Comparison of ENCODE assay signal across 10 cellular contexts in the genomic region with DNA sequence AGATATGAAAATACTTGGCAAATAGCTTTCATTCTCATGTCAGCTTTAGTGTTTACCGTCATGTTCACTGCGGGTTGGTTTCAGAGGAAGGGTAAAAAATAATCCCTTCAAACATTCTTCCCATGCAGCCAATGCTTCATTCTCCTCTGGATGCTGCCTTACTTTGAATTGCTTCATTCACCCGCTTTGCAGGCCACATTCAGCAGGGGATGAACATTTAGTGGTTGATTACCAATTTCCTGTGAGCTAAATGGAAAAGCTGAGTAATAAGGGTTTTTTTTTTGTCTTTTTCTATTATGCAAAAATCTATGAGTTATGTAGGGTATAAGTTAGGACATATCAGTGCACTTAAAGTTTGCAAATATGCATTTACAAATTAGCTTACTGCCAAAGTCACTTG.
DNase-seq lines count a peak whose midpoint lies in the region; ATAC-seq and TF ChIP-seq lines count a peak whose summit lies in the region.
"Had no signal": no experiment of that assay in that cellular context is flagged by ENCODE, and none has a peak within 500 bp of the region (broad histone marks: within the 10 kb centered on the region; RNA-seq: fewer than 3 reads in every experiment).

No MANE protein-coding gene starts in this region.

- no peaks in the 10 kb centered on the region for H3K27me3 Mint-ChIP-seq in activated CD4-positive, alpha-beta memory T cell treated with anti-CD3 and anti-CD28 coated beads, Interleukin-2, amount 10 ng/mL, durations not matched to agents 7 days and 5 days
- peaks cover 8% of the 10 kb centered on the region for H3K27me3 Mint-ChIP-seq in Caco-2 (ENCODE audit: insufficient read depth, unreplicated experiment)

- DNase-seq in NB4 (ENCODE audit: low read depth) (peak; percentile 2), foreskin melanocyte (peak; percentile 32), activated gamma-delta T cell treated with Interleukin-2 at 50 U/mL for 16 hours (no peak), MG63 (no peak), Caco-2 (no peak)
- DNase-seq in activated CD4-positive, alpha-beta memory T cell treated with anti-CD3 and anti-CD28 coated beads, Interleukin-2, amount 10 ng/mL, durations not matched to agents 7 days and 5 days: no peak
- DNase-seq: effector memory CD4-positive, alpha-beta T cell had no signal

- H3K36me3 Mint-ChIP-seq in activated CD4-positive, alpha-beta memory T cell treated with anti-CD3 and anti-CD28 coated beads, Interleukin-2, amount 10 ng/mL, durations not matched to agents 7 days and 5 days (ENCODE audit: low read depth): no peaks in the 10 kb centered on the region
- H3K36me3 Mint-ChIP-seq in Caco-2 (ENCODE audit: insufficient read depth, unreplicated experiment): no peaks in the 10 kb centered on the region

- H3K36me3 ChIP-seq in MG63 (no peaks in the 10 kb centered on the region), Caco-2 (ENCODE audit: control insufficient read depth, insufficient read depth, low read length) (no peaks in the 10 kb centered on the region)

- no TSS peak for BruUV-seq in Caco-2 (replicated peaks; lab: Mats Ljungman, UMichigan)

- no peak overlapping the region for H3K27ac Mint-ChIP-seq in activated CD4-positive, alpha-beta memory T cell treated with anti-CD3 and anti-CD28 coated beads, Interleukin-2, amount 10 ng/mL, durations not matched to agents 7 days and 5 days
- H3K27ac Mint-ChIP-seq in Caco-2 (ENCODE audit: unreplicated experiment): no peak overlapping the region

- H3K27me3 ChIP-seq in MG63 (no peaks in the 10 kb centered on the region), Caco-2 (replicated peaks; ENCODE audit: control insufficient read depth, insufficient read depth, low read length) (no peaks in the 10 kb centered on the region)

- H3K4me3 ChIP-seq in NB4 (ENCODE audit: low read depth, low read length) (no peak overlapping the region), MG63 (no peak overlapping the region), Caco-2 (ENCODE audit: low read depth, low read length) (no peak overlapping the region)
- H3K4me3 ChIP-seq: lung had no signal

- TF ChIP-seq CTCF in NB4 (IDR thresholded peaks at IDR 0.05; ENCODE audit: low read depth, low read length): no peak
- TF ChIP-seq CTCF in Caco-2 (IDR thresholded peaks at IDR 0.05; ENCODE audit: insufficient read depth in 1 of 2, low read depth in 1 of 2, low read length in 1 of 2, severe bottlenecking in 1 of 2, unreplicated experiment in 1 of 2): no peak

- ATAC-seq in GM18861 (IDR thresholded peaks at IDR 0.05; ENCODE audit: unreplicated experiment) (peak; percentile 81), HG02610 (IDR thresholded peaks at IDR 0.05; ENCODE audit: unreplicated experiment) (peak; percentile 75)

- CTCF ChIA-PET in activated CD4-positive, alpha-beta memory T cell treated with anti-CD3 and anti-CD28 coated beads, Interleukin-2, amount 10 ng/mL, durations not matched to agents 7 days and 5 days (lab: Charles Lee): no interaction called here
- CTCF ChIA-PET in Caco-2 (lab: Charles Lee): no interaction called here

- POLR2A ChIA-PET in activated CD4-positive, alpha-beta memory T cell treated with anti-CD3 and anti-CD28 coated beads, Interleukin-2, amount 10 ng/mL, durations not matched to agents 7 days and 5 days (lab: Charles Lee): no interaction called here
- POLR2A ChIA-PET in Caco-2 (lab: Charles Lee): no interaction called here

- intact Hi-C loops in Caco-2 (cut with micrococcal nuclease; ENCODE audit: unreplicated experiment): no loop called here

- no peak overlapping the region for H3K4me3 Mint-ChIP-seq in activated CD4-positive, alpha-beta memory T cell treated with anti-CD3 and anti-CD28 coated beads, Interleukin-2, amount 10 ng/mL, durations not matched to agents 7 days and 5 days
- no peak overlapping the region for H3K4me3 Mint-ChIP-seq in Caco-2 (ENCODE audit: unreplicated experiment)

- H3K4me1 ChIP-seq in Caco-2: no peaks in the 10 kb centered on the region

- H3K9me3 ChIP-seq in MG63: no peaks in the 10 kb centered on the region
- H3K9me3 ChIP-seq in Caco-2: no peaks in the 10 kb centered on the region

- H3K4me1 Mint-ChIP-seq in activated CD4-positive, alpha-beta memory T cell treated with anti-CD3 and anti-CD28 coated beads, Interleukin-2, amount 10 ng/mL, durations not matched to agents 7 days and 5 days: peaks cover 3% of the 10 kb centered on the region
- H3K4me1 Mint-ChIP-seq in Caco-2 (ENCODE audit: low read depth, unreplicated experiment): no peaks in the 10 kb centered on the region

- TF ChIP-seq POLR2A in NB4 (IDR thresholded peaks at IDR 0.05; ENCODE audit: extremely low read depth, insufficient read length): no peak

- no peaks in the 10 kb centered on the region for H3K9me3 Mint-ChIP-seq in activated CD4-positive, alpha-beta memory T cell treated with anti-CD3 and anti-CD28 coated beads, Interleukin-2, amount 10 ng/mL, durations not matched to agents 7 days and 5 days
- H3K9me3 Mint-ChIP-seq in Caco-2 (ENCODE audit: unreplicated experiment): no peaks in the 10 kb centered on the region

Comparison
In these comparisons a context has a peak if more than half of its experiments do, and no peak if none do; other contexts are left out.
1. DNase-seq: peak in NB4 (single experiment) and foreskin melanocyte (single experiment); none in activated gamma-delta T cell treated with Interleukin-2 at 50 U/mL for 16 hours (single experiment), activated CD4-positive, alpha-beta memory T cell treated with anti-CD3 and anti-CD28 coated beads, Interleukin-2, amount 10 ng/mL, durations not matched to agents 7 days and 5 days (single experiment), MG63 (single experiment) and Caco-2 (0 of 2).